ENCODE assay signal across 32 cellular contexts in genomic region chr19:11982526-11982925, GRCh38. TPM values are rescaled to one million over a fixed set of nuclear protein-coding genes. Genes with fewer than 3 reads are reported as not detected.
A peak's percentile ranks its signal among the peaks of the same experiment; 100 is the strongest.
DNase-seq lines count a peak whose midpoint lies in the region; ATAC-seq and TF ChIP-seq lines count a peak whose summit lies in the region.
"Had no signal": no experiment of that assay in that cellular context is flagged by ENCODE, and none has a peak within 500 bp of the region (broad histone marks: within the 10 kb centered on the region; RNA-seq: fewer than 3 reads in every experiment).

No MANE protein-coding gene starts in this region.

- ATAC-seq in foreskin keratinocyte: no peak
- ATAC-seq: activated naive CD4-positive, alpha-beta T cell treated with anti-CD3 and anti-CD28 coated beads, Interleukin-2, amount 50 U/mL, for 72 hours; sciatic nerve; stimulated activated naive CD8-positive, alpha-beta T cell treated with anti-CD3 and anti-CD28 coated beads, Interleukin-15, amount 100 ng/mL, for 72 hours had no signal

- DNase-seq in Caki2 (ENCODE audit: low read depth): peak; percentile 14
- DNase-seq in LHCN-M2 (ENCODE audit: low read depth): peak; percentile 72
- DNase-seq in T1000 (lab: John Stamatoyannopoulos, UW): peak; percentile 43
- peak; percentile 54 to 71 for DNase-seq in foreskin keratinocyte
- DNase-seq in activated gamma-delta T cell (lab: John Stamatoyannopoulos, UW): no peak
- DNase-seq in ecto neural progenitor cell (ENCODE audit: low spot score): no peak
- DNase-seq in AG08396 (ENCODE audit: low spot score): no peak
- DNase-seq in activated T-cell treated with anti-CD3 and anti-CD28 coated beads, Interleukin-2, amount 50 U/mL, for 24 hours: no peak
- DNase-seq: activated CD4-positive, alpha-beta T cell treated with anti-CD3 and anti-CD28 coated beads, Interleukin-2, amount 10 ng/mL, durations not matched to agents 24 days and 14 days; activated CD8-positive, alpha-beta memory T cell treated with anti-CD3 and anti-CD28 coated beads for 24 hours; activated T-cell treated with anti-CD3 and anti-CD28 coated beads for 4 hours; CD4-positive, alpha-beta T cell; islet precursor cell; left ventricle myocardium inferior; MV-4-11; naive B cell; NCI-H146; NCI-H2107; NCI-H345; NCI-H774; OCI-M1; SIG-M5; stimulated activated CD4-positive, alpha-beta T cell treated with anti-CD3 and anti-CD28 coated beads, Interleukin-12 subunit alpha, Interleukin-12 subunit beta, amount 100 ng/mL, for 4 hours; stimulated activated CD4-positive, alpha-beta T cell treated with anti-CD3 and anti-CD28 coated beads, Interleukin-2, amount 100 ng/mL, for 48 hours; stimulated activated naive CD8-positive, alpha-beta T cell treated with anti-CD3 and anti-CD28 coated beads, Interleukin-15, amount 100 ng/mL, for 72 hours had no signal

- peaks cover 43% of the 10 kb centered on the region for H3K36me3 Mint-ChIP-seq in activated T-cell treated with anti-CD3 and anti-CD28 coated beads, Interleukin-2, amount 50 U/mL, for 24 hours (ENCODE audit: low read depth)

- H3K27me3 Mint-ChIP-seq in activated T-cell treated with anti-CD3 and anti-CD28 coated beads, Interleukin-2, amount 50 U/mL, for 24 hours: no peaks in the 10 kb centered on the region
- H3K27me3 Mint-ChIP-seq: activated CD4-positive, alpha-beta T cell treated with anti-CD3 and anti-CD28 coated beads, Interleukin-2, amount 10 ng/mL, durations not matched to agents 24 days and 14 days; CD4-positive, alpha-beta T cell; naive B cell; stimulated activated naive CD8-positive, alpha-beta T cell treated with anti-CD3 and anti-CD28 coated beads, Interleukin-15, amount 100 ng/mL, for 72 hours had no signal

- H3K4me3 Mint-ChIP-seq in activated T-cell treated with anti-CD3 and anti-CD28 coated beads, Interleukin-2, amount 50 U/mL, for 24 hours: no peak overlapping the region
- H3K4me3 Mint-ChIP-seq: activated CD4-positive, alpha-beta T cell treated with anti-CD3 and anti-CD28 coated beads, Interleukin-2, amount 10 ng/mL, durations not matched to agents 24 days and 14 days; CD4-positive, alpha-beta T cell; stimulated activated naive CD8-positive, alpha-beta T cell treated with anti-CD3 and anti-CD28 coated beads, Interleukin-15, amount 100 ng/mL, for 72 hours had no signal

- peaks cover 3% of the 10 kb centered on the region for H3K4me1 Mint-ChIP-seq in activated T-cell treated with anti-CD3 and anti-CD28 coated beads, Interleukin-2, amount 50 U/mL, for 24 hours (ENCODE audit: low read depth)

- no peaks in the 10 kb centered on the region for H3K4me1 ChIP-seq in foreskin keratinocyte
- H3K4me1 ChIP-seq: breast epithelium, prostate gland, vagina had no signal

- no peak overlapping the region for H3K27ac ChIP-seq in foreskin keratinocyte
- H3K27ac ChIP-seq: breast epithelium, left ventricle myocardium inferior, prostate gland, thoracic aorta, vagina had no signal

- H3K27ac Mint-ChIP-seq in activated T-cell treated with anti-CD3 and anti-CD28 coated beads, Interleukin-2, amount 50 U/mL, for 24 hours: no peak overlapping the region
- H3K27ac Mint-ChIP-seq: activated CD4-positive, alpha-beta T cell treated with anti-CD3 and anti-CD28 coated beads, Interleukin-2, amount 10 ng/mL, durations not matched to agents 24 days and 14 days; activated naive CD4-positive, alpha-beta T cell treated with anti-CD3 and anti-CD28 coated beads, Interleukin-2, amount 50 U/mL, for 72 hours; CD4-positive, alpha-beta T cell; naive B cell; stimulated activated naive CD8-positive, alpha-beta T cell treated with anti-CD3 and anti-CD28 coated beads, Interleukin-15, amount 100 ng/mL, for 72 hours had no signal

- no peak for TF ChIP-seq CTCF in foreskin keratinocyte (conservative IDR thresholded peaks at IDR 0.05)

- H3K9me3 Mint-ChIP-seq in activated T-cell treated with anti-CD3 and anti-CD28 coated beads, Interleukin-2, amount 50 U/mL, for 24 hours: peaks cover 47% of the 10 kb centered on the region

- in situ Hi-C loops in Caki2 (cut with HindIII; ENCODE audit: low pct_unique_long_range_greater_than_20kb, low sequenced_read_pairs): no loop called here

- H3K27me3 ChIP-seq in foreskin keratinocyte: no peaks in the 10 kb centered on the region
- H3K27me3 ChIP-seq: breast epithelium, vagina had no signal

RNA-seq across cellular contexts. Expression of gene ZNF763, which starts 17.7 kb away (rescaled TPM):
- 7.0 TPM in 1 of 2 replicates, not detected in the other for total RNA-seq in Caki2 (2014; rRNA removed; shearing (Covaris generic); ENCODE audit: low replicate concordance)
- 0.69 and 1.7 TPM in 2 replicates for total RNA-seq in LHCN-M2 (2014; rRNA removed)
- polyA plus RNA-seq in LHCN-M2 (2012): 0.51 TPM
- 0.61 and 0.71 TPM in 2 replicates for total RNA-seq in foreskin keratinocyte
- 0.34 and 0.50 TPM in 2 replicates for polyA plus RNA-seq in foreskin keratinocyte
- total RNA-seq: A673 had no signal

RNA-seq across cellular contexts. Expression of gene ZNF433, which starts 53.0 kb away (rescaled TPM):
- 0.20 TPM in 1 of 2 replicates, not detected in the other for total RNA-seq in Caki2 (2014; rRNA removed; shearing (Covaris generic); ENCODE audit: low replicate concordance)
- total RNA-seq in LHCN-M2 (2014; rRNA removed) (4.1 and 5.7 TPM in 2 replicates), foreskin keratinocyte (2.6 and 3.2 TPM in 2 replicates)
- 2.7 TPM for polyA plus RNA-seq in LHCN-M2 (2012)
- 1.4 and 1.7 TPM in 2 replicates for polyA plus RNA-seq in foreskin keratinocyte

RNA-seq across cellular contexts. Expression of gene ZNF700, which starts 57.6 kb away (rescaled TPM):
- 2.8 and 11.5 TPM in 2 replicates for total RNA-seq in Caki2 (2014; rRNA removed; shearing (Covaris generic); ENCODE audit: low replicate concordance)
- 8.7 and 9.5 TPM in 2 replicates for total RNA-seq in LHCN-M2 (2014; rRNA removed)
- polyA plus RNA-seq in LHCN-M2 (2012): 3.5 TPM
- 8.1 and 8.3 TPM in 2 replicates for total RNA-seq in foreskin keratinocyte
- 3.0 and 3.6 TPM in 2 replicates for polyA plus RNA-seq in foreskin keratinocyte

Comparison
In these comparisons a context has a peak if more than half of its experiments do, and no peak if none do; other contexts are left out.
1. DNase-seq: peak in Caki2 (single experiment), LHCN-M2 (single experiment), T1000 (single experiment) and foreskin keratinocyte (2 of 2); none in activated gamma-delta T cell (single experiment), ecto neural progenitor cell (single experiment), AG08396 (single experiment) and activated T-cell treated with anti-CD3 and anti-CD28 coated beads, Interleukin-2, amount 50 U/mL, for 24 hours (single experiment).